In genomic region chr18:68972176-68972575, GRCh38 we compare ENCODE assay signal across 17 cellular contexts.
"Had no signal": no experiment of that assay in that cellular context is flagged by ENCODE, and none has a peak within 500 bp of the region (broad histone marks: within the 10 kb centered on the region; RNA-seq: fewer than 3 reads in every experiment).

No MANE protein-coding gene starts in this region.

- DNase-seq: activated CD4-positive, alpha-beta memory T cell treated with anti-CD3 and anti-CD28 coated beads for 36 hours; activated CD4-positive, CD25-positive, alpha-beta regulatory T cell treated with anti-CD3 and anti-CD28 coated beads, Interleukin-2, amount 50 U/mL, for 72 hours; activated gamma-delta T cell; activated T-cell treated with anti-CD3 and anti-CD28 coated beads, Interleukin-2, amount 50 U/mL, for 48 hours; anterior cingulate cortex; dorsolateral prefrontal cortex; glutamatergic neuron; left ventricle myocardium superior; retina; stimulated activated CD4-positive, alpha-beta T cell treated with anti-CD3 and anti-CD28 coated beads, Interleukin-4, amount 100 ng/mL, for 4 hours; T-helper 17 cell; uterus had no signal

- H2AFZ ChIP-seq: parathyroid adenoma had no signal

- H3K27me3 Mint-ChIP-seq: activated CD4-positive, alpha-beta memory T cell treated with anti-CD3 and anti-CD28 coated beads for 36 hours; activated naive CD8-positive, alpha-beta T cell; T-helper 17 cell had no signal

- H3K4me3 ChIP-seq: breast epithelium, dorsolateral prefrontal cortex, uterus had no signal

- H3K27ac ChIP-seq: breast epithelium, dorsolateral prefrontal cortex, parathyroid adenoma, uterus had no signal

- H3K4me1 Mint-ChIP-seq: mesothelial cell of epicardium, T-helper 17 cell had no signal

- H3K36me3 Mint-ChIP-seq: activated CD4-positive, alpha-beta memory T cell treated with anti-CD3 and anti-CD28 coated beads for 36 hours; activated naive CD8-positive, alpha-beta T cell; mesothelial cell of epicardium had no signal

- H3K9me3 Mint-ChIP-seq: activated CD4-positive, alpha-beta memory T cell treated with anti-CD3 and anti-CD28 coated beads for 36 hours; mesothelial cell of epicardium had no signal

- H3K36me3 ChIP-seq: breast epithelium, uterus had no signal

- H3K9me3 ChIP-seq: breast epithelium, uterus had no signal

- FAIRE-seq: keratinocyte had no signal

- H3K79me2 ChIP-seq: parathyroid adenoma had no signal

- H3K27ac Mint-ChIP-seq: activated CD4-positive, alpha-beta memory T cell treated with anti-CD3 and anti-CD28 coated beads for 36 hours; activated naive CD8-positive, alpha-beta T cell; mesothelial cell of epicardium; T-helper 17 cell had no signal

- H3K9ac ChIP-seq: parathyroid adenoma had no signal

- H3K4me1 ChIP-seq: breast epithelium, parathyroid adenoma, uterus had no signal

- H3K27me3 ChIP-seq: breast epithelium, dorsolateral prefrontal cortex, uterus had no signal

- H3K4me3 Mint-ChIP-seq: activated CD4-positive, alpha-beta memory T cell treated with anti-CD3 and anti-CD28 coated beads for 36 hours; activated naive CD8-positive, alpha-beta T cell; mesothelial cell of epicardium; T-helper 17 cell had no signal
